In the genomic region with DNA sequence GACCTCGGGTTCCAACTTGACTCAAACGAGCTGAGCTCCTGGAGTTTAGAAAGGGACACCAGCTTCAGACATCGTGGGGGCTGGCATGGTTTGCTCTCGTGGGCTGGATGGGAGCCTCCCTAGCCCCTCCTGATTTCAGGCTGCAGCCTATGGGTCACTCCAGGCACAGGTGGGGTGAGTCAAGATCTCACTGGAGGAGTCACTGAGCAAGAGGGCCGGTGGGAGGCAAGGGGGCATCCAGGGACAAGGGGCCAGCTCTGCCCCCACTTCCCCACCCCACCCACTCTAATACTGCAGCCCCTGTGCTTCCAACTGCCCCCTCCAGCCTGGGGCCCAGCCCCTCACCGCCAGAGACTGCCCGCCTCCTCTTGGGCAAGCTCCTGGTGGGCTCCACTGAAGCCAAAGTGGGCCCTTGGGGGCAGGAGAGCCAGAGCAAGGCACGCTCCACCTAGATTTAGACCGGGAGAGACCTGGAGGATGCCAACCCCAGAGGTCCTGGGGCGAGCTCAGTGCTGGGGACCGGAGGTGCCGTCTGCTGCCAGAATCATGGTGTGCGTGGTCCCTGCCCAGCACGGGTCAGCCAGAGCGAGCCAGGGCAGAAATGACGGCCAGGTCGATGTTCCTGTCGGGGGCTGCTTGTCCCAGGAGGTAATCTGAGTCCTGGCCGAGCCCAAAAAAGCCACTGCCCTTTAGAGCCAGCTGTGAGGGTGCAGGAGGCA, we compare ENCODE assay signal across 18 cellular contexts. TPM values are rescaled to one million over a fixed set of nuclear protein-coding genes. Genes with fewer than 3 reads are reported as not detected.
DNase-seq lines count a peak whose midpoint lies in the region; ATAC-seq, FAIRE-seq and TF ChIP-seq lines count a peak whose summit lies in the region.
"Had no signal": no experiment of that assay in that cellular context is flagged by ENCODE, and none has a peak within 500 bp of the region (broad histone marks: within the 10 kb centered on the region; RNA-seq: fewer than 3 reads in every experiment).

No MANE protein-coding gene starts in this region.

- H4K91ac ChIP-seq in trophoblast cell (ENCODE audit: low read depth, low read length) = peak overlapping the region; percentile 32

- H3K27me3 ChIP-seq in HepG2 (ENCODE audit: control insufficient read depth in 1 of 2, insufficient read depth in 2 of 2, low read length in 2 of 2) (no peaks in the 10 kb centered on the region; a peak in 1 of 5 replicates), right lobe of liver (no peaks in the 10 kb centered on the region), trophoblast cell (ENCODE audit: insufficient read depth, low read length) (no peaks in the 10 kb centered on the region)
- H3K27me3 ChIP-seq: brain microvascular endothelial cell, heart left ventricle had no signal

- FAIRE-seq in HepG2 (lab: Jason Lieb, UNC) = no peak
- FAIRE-seq: endothelial cell of umbilical vein had no signal

- whole genome bisulfite sequencing in HepG2 (ENCODE audit: low lambda C conversion rate) = 59% methylated on average over 9 of the region's 19 CpGs
- whole genome bisulfite sequencing in right lobe of liver (ENCODE audit: insufficient coverage, low coverage, low lambda C conversion rate, missing lambda C conversion rate) = 80% methylated on average over 7 of the region's 19 CpGs
- WGBS in trophoblast cell (ENCODE audit: extremely low coverage, insufficient coverage, insufficient read length) = no CpG with 5 or more reads among the region's 19 CpGs

- H3K4me1 Mint-ChIP-seq in central memory CD8-positive, alpha-beta T cell = peaks cover 41% of the 10 kb centered on the region

- H3K4me1 ChIP-seq in HepG2 (ENCODE audit: insufficient read depth, low read length) (peaks cover 87% of the 10 kb centered on the region), right lobe of liver (peaks cover 0 to 45% (median 19%) of the 10 kb centered on the region in 4 donors), trophoblast cell (ENCODE audit: control insufficient read depth in 1 of 2, insufficient read depth in 2 of 2, low read length in 2 of 2) (peaks cover 37 to 47% of the 10 kb centered on the region in 2 experiments)

- H2AFZ ChIP-seq in HepG2 (ENCODE audit: low read length) = no peak overlapping the region
- no peak overlapping the region for H2AFZ ChIP-seq in trophoblast cell (ENCODE audit: insufficient read depth, low read length, poor library complexity)

- H4K8ac ChIP-seq in trophoblast cell (ENCODE audit: low read depth, low read length) = no peak overlapping the region

- H3K18ac ChIP-seq in trophoblast cell (ENCODE audit: low read length) = peak overlapping the region; percentile 2

- DNase-seq in HepG2 (ENCODE audit: low spot score) = no peak
- DNase-seq in right lobe of liver = no peak
- no peak for DNase-seq in central memory CD8-positive, alpha-beta T cell (ENCODE audit: low spot score in 2 of 2)
- peak in 1 of 2 donors; percentile 3 for DNase-seq in trophoblast cell
- no peak for DNase-seq in NCI-H1930 (lab: John Stamatoyannopoulos, UW)
- DNase-seq in DMS53 (lab: John Stamatoyannopoulos, UW) = no peak
- DNase-seq in NCI-H2227 (lab: John Stamatoyannopoulos, UW; ENCODE audit: unreplicated experiment) = no peak
- no peak for DNase-seq in GOT3 (lab: John Stamatoyannopoulos, UW)
- DNase-seq: activated CD4-positive, alpha-beta memory T cell treated with anti-CD3 and anti-CD28 coated beads for 36 hours; brain microvascular endothelial cell; DND-41; natural killer cell; NCI-H1436 treated with DMSO at 0.1 percent for 48 hours; NCI-H526 treated with DMSO at 0.1 percent for 48 hours had no signal

- H3K4ac ChIP-seq in trophoblast cell (ENCODE audit: low read depth, low read length) = peak overlapping the region; percentile 17

- H3K27ac ChIP-seq in HepG2 (ENCODE audit: extremely low read length, insufficient read depth, low read length) (peak overlapping the region; percentile 59), right lobe of liver (no peak overlapping the region), trophoblast cell (ENCODE audit: low read depth, low read length) (peak overlapping the region; percentile 23)
- H3K27ac ChIP-seq: brain microvascular endothelial cell, suprapubic skin had no signal

- H2BK5ac ChIP-seq in trophoblast cell (ENCODE audit: low read depth, low read length, poor library complexity) = no peak overlapping the region

- peak overlapping the region; percentile 9 for H2BK120ac ChIP-seq in trophoblast cell (ENCODE audit: insufficient read depth, low read length, poor library complexity)

- no peak for TF ChIP-seq EP300 in HepG2 (IDR thresholded peaks at IDR 0.05; ENCODE audit: low read depth in 2 of 2, low read length in 2 of 2)
- no peak for TF ChIP-seq EP300 in HepG2 (CRISPR knock-in tag; IDR thresholded peaks at IDR 0.05; ENCODE audit: borderline replicate concordance)

- H3K14ac ChIP-seq in trophoblast cell (ENCODE audit: low read length) = peak overlapping the region; percentile 1

- H3K36me3 ChIP-seq in HepG2 (replicated peaks in 1 of 2; ENCODE audit: control insufficient read depth in 1 of 2, insufficient read depth in 2 of 2, low read length in 2 of 2) (peaks cover 35 to 44% of the 10 kb centered on the region in 2 experiments), right lobe of liver (no peaks in the 10 kb centered on the region), trophoblast cell (ENCODE audit: control insufficient read depth in 1 of 2, insufficient read depth in 2 of 2, low read length in 2 of 2) (peaks cover 39 to 49% of the 10 kb centered on the region in 2 experiments)

- peak overlapping the region; percentile 5 for H2AK5ac ChIP-seq in trophoblast cell (ENCODE audit: low read length)

- H3K4me2 ChIP-seq in HepG2 (ENCODE audit: low read depth, low read length) (peak overlapping the region; percentile 33), trophoblast cell (ENCODE audit: low read length) (peak overlapping the region; percentile 2)

- H3K23ac ChIP-seq in trophoblast cell (ENCODE audit: low read length) = no peak overlapping the region

- intact Hi-C loops in HepG2 (cut with micrococcal nuclease; ENCODE audit: unreplicated experiment) (loop anchor here (10.0 kb wide), 1 partner anchor 130 kb away; no protein-coding TSS in a partner anchor), right lobe of liver (cut with DNase I) (loop anchor here (5.0 kb wide), 2 partner anchors 82 to 87 kb away; a partner anchor contains a TSS)

- CTCF ChIA-PET in HepG2 (lab: Yijun Ruan, JAX; ENCODE audit: low intra/inter-chr PET ratio, low total read pairs) = no interaction called here

- H3K79me2 ChIP-seq in HepG2 (ENCODE audit: insufficient read depth, low read length) (peaks cover 63% of the 10 kb centered on the region), trophoblast cell (ENCODE audit: control insufficient read depth, insufficient read depth, low read length, poor library complexity) (peaks cover 9% of the 10 kb centered on the region)

- no TSS peak for BruUV-seq in HepG2 (replicated peaks; lab: Mats Ljungman, UMichigan)

- no peak overlapping the region for H3K4me3 Mint-ChIP-seq in central memory CD8-positive, alpha-beta T cell
- H3K4me3 Mint-ChIP-seq: activated CD4-positive, alpha-beta memory T cell treated with anti-CD3 and anti-CD28 coated beads for 36 hours; natural killer cell had no signal

- no peak for TF ChIP-seq RAD21 in HepG2 (CRISPR knock-in tag; IDR thresholded peaks at IDR 0.05)

- H3K27me3 Mint-ChIP-seq in central memory CD8-positive, alpha-beta T cell = no peaks in the 10 kb centered on the region
- H3K27me3 Mint-ChIP-seq: activated CD4-positive, alpha-beta memory T cell treated with anti-CD3 and anti-CD28 coated beads for 36 hours had no signal

- ATAC-seq in HepG2 (no peak), right lobe of liver (no peak)
- no peak for ATAC-seq in central memory CD8-positive, alpha-beta T cell (replicated peaks; ENCODE audit: extremely low read depth, poor library complexity, severe bottlenecking)
- ATAC-seq: heart left ventricle, natural killer cell had no signal

- in situ Hi-C loops in HepG2 (cut with HindIII; ENCODE audit: extremely low pct_ligation_motif_present, low pct_unique_long_range_greater_than_20kb) = no loop called here

- peak overlapping the region in 1 of 3 experiments; percentile 27; a peak in 1 of 6 replicates for H3K4me3 ChIP-seq in HepG2 (replicated peaks in 1 of 3; ENCODE audit: insufficient read depth in 1 of 3, low read depth in 2 of 3, low read length in 3 of 3)
- H3K4me3 ChIP-seq in right lobe of liver = no peak overlapping the region
- H3K4me3 ChIP-seq in trophoblast cell (ENCODE audit: low read depth, low read length) = no peak overlapping the region
- H3K4me3 ChIP-seq: heart left ventricle, suprapubic skin had no signal

- H3K27ac Mint-ChIP-seq in central memory CD8-positive, alpha-beta T cell (ENCODE audit: low read depth) = peak overlapping the region; percentile 87
- H3K27ac Mint-ChIP-seq: activated CD4-positive, alpha-beta memory T cell treated with anti-CD3 and anti-CD28 coated beads for 36 hours; activated T-helper 2 cell treated with anti-CD3 and anti-CD28 coated beads, Interferon-gamma antibody, Interleukin-2, Interleukin-4, amounts not matched to agents 10 μg/mL and 5 μg/mL and 100 μg/mL, durations not matched to agents 14 hours and 24 hours and 36 hours had no signal

- peak overlapping the region; percentile 19 for H3K9ac ChIP-seq in HepG2 (ENCODE audit: insufficient read depth, low read depth, low read length)
- H3K9ac ChIP-seq in trophoblast cell (ENCODE audit: low read length) = no peak overlapping the region

- peaks cover 16% of the 10 kb centered on the region for H3K36me3 Mint-ChIP-seq in central memory CD8-positive, alpha-beta T cell (ENCODE audit: insufficient read depth)
- H3K36me3 Mint-ChIP-seq: natural killer cell had no signal

- TF ChIP-seq CTCF in HepG2 (CRISPR knock-in tag; IDR thresholded peaks at IDR 0.05) (no peak), right lobe of liver (IDR thresholded peaks at IDR 0.05) (no peak)

- no peaks in the 10 kb centered on the region for H3K9me3 Mint-ChIP-seq in central memory CD8-positive, alpha-beta T cell
- H3K9me3 Mint-ChIP-seq: activated CD4-positive, alpha-beta memory T cell treated with anti-CD3 and anti-CD28 coated beads for 36 hours; activated T-helper 2 cell treated with anti-CD3 and anti-CD28 coated beads, Interferon-gamma antibody, Interleukin-2, Interleukin-4, amounts not matched to agents 10 μg/mL and 5 μg/mL and 100 μg/mL, durations not matched to agents 14 hours and 24 hours and 36 hours; natural killer cell had no signal

- H3K79me1 ChIP-seq in trophoblast cell (ENCODE audit: low read length) = peaks cover 19% of the 10 kb centered on the region

- no peaks in the 10 kb centered on the region for H3K9me3 ChIP-seq in HepG2 (ENCODE audit: low read length)
- no peaks in the 10 kb centered on the region for H3K9me3 ChIP-seq in right lobe of liver
- H3K9me3 ChIP-seq in trophoblast cell (ENCODE audit: insufficient read depth, low read depth, low read length) = peaks cover 2% of the 10 kb centered on the region
- H3K9me3 ChIP-seq: heart left ventricle, suprapubic skin had no signal

- POLR2A ChIA-PET in HepG2 (lab: Yijun Ruan, JAX) = interaction anchor here (0.8 to 2.6 kb wide), 14 partner anchors 7 to 243 kb away, joined by 3 to 23 read pairs (median 4); a partner anchor contains a TSS

- H4K12ac ChIP-seq in trophoblast cell (ENCODE audit: low read depth, low read length) = no peak overlapping the region

- TF ChIP-seq POLR2A in HepG2 (IDR thresholded peaks at IDR 0.05; ENCODE audit: insufficient read depth in 1 of 2, low read depth in 2 of 2, low read length in 2 of 2) = no peak
- no peak for TF ChIP-seq POLR2A in right lobe of liver (IDR thresholded peaks at IDR 0.05)

- H4K20me1 ChIP-seq in HepG2 (ENCODE audit: insufficient read depth, low read length) = peaks cover 94% of the 10 kb centered on the region

- peak overlapping the region; percentile 12 for H2BK12ac ChIP-seq in trophoblast cell (ENCODE audit: low read length)

RNA-seq across cellular contexts. Expression of a gene that starts 6.4 kb away (rescaled TPM):
- total RNA-seq in HepG2 (2016; rRNA removed; fragmentation: Illumina TruSeq; extraction: Trizol) (99.9 and 242 TPM in 2 replicates), right lobe of liver (10 to 100 TPM in 2 of 6 experiments, 1 to 10 TPM in 4; 4.1 to 34.0 (median 7.3) TPM)
- 51.0 and 61.4 TPM in 2 replicates for total RNA-seq in HepG2 (2016; cell fraction: cytosol; rRNA removed; fragmentation: Illumina TruSeq; extraction: Trizol; ENCODE audit: low read depth)
- 83.6 and 248 TPM in 2 replicates for total RNA-seq in HepG2 (2016; cell fraction: insoluble cytoplasmic fraction; rRNA removed; fragmentation: Illumina TruSeq; extraction: Trizol)
- 88.3 and 97.4 TPM in 2 replicates for total RNA-seq in HepG2 (2016; cell fraction: membrane; rRNA removed; fragmentation: Illumina TruSeq; extraction: Trizol)
- total RNA-seq in HepG2 (2016; cell fraction: nucleus; rRNA removed; fragmentation: Illumina TruSeq; extraction: Trizol) = 164 and 200 TPM in 2 replicates
- polyA plus RNA-seq in HepG2 (2011; rRNA removed) = 349 and 598 TPM in 2 replicates
- polyA plus RNA-seq in HepG2 (2011; cell fraction: cytosol; rRNA removed) = 384 and 554 TPM in 2 replicates
- 293 and 327 TPM in 2 replicates for polyA plus RNA-seq in HepG2 (2011; cell fraction: nucleus; rRNA removed)
- polyA plus RNA-seq in HepG2 (2012) = 348 and 404 TPM in 2 replicates
- 38.7 and 40.7 TPM in 2 replicates for polyA plus RNA-seq in HepG2 (2016; cell fraction: cytosol; fragmentation: Illumina TruSeq; extraction: Trizol; ENCODE audit: low read depth)
- 95.9 and 111 TPM in 2 replicates for polyA plus RNA-seq in HepG2 (2016; cell fraction: insoluble cytoplasmic fraction; fragmentation: Illumina TruSeq; extraction: Trizol; ENCODE audit: low read depth)
- 61.0 and 65.9 TPM in 2 replicates for polyA plus RNA-seq in HepG2 (2016; cell fraction: membrane; fragmentation: Illumina TruSeq; extraction: Trizol; ENCODE audit: low read depth)
- 334 and 368 TPM in 2 replicates for polyA plus RNA-seq in HepG2 (2016; cell fraction: nucleus; fragmentation: Illumina TruSeq; extraction: Trizol; ENCODE audit: insufficient read depth, low read depth)
- 181 and 1,731 TPM in 2 replicates for polyA minus RNA-seq in HepG2 (2011; rRNA and poly(A)+ RNA removed; ENCODE audit: low replicate concordance)
- polyA minus RNA-seq in HepG2 (2011; cell fraction: cytosol; rRNA and poly(A)+ RNA removed) = 365 and 408 TPM in 2 replicates
- 137 and 145 TPM in 2 replicates for polyA minus RNA-seq in HepG2 (2011; cell fraction: nucleus; rRNA and poly(A)+ RNA removed)
- polyA plus RNA-seq in trophoblast cell (2013) = 106 and 112 TPM in 2 replicates

RNA-seq across cellular contexts. Expression of a gene that starts 22.6 kb away (rescaled TPM):
- total RNA-seq in HepG2 (2016; rRNA removed; fragmentation: Illumina TruSeq; extraction: Trizol) = 54.8 and 59.9 TPM in 2 replicates
- total RNA-seq in HepG2 (2016; cell fraction: cytosol; rRNA removed; fragmentation: Illumina TruSeq; extraction: Trizol; ENCODE audit: low read depth) = 85.1 and 122 TPM in 2 replicates
- 54.5 and 62.8 TPM in 2 replicates for total RNA-seq in HepG2 (2016; cell fraction: insoluble cytoplasmic fraction; rRNA removed; fragmentation: Illumina TruSeq; extraction: Trizol)
- total RNA-seq in HepG2 (2016; cell fraction: membrane; rRNA removed; fragmentation: Illumina TruSeq; extraction: Trizol) = 78.3 and 105 TPM in 2 replicates
- 40.6 and 45.1 TPM in 2 replicates for total RNA-seq in HepG2 (2016; cell fraction: nucleus; rRNA removed; fragmentation: Illumina TruSeq; extraction: Trizol)
- polyA plus RNA-seq in HepG2 (2011; rRNA removed) = 59.3 and 69.8 TPM in 2 replicates
- 59.9 and 140 TPM in 2 replicates for polyA plus RNA-seq in HepG2 (2011; cell fraction: cytosol; rRNA removed)
- polyA plus RNA-seq in HepG2 (2011; cell fraction: nucleus; rRNA removed) = 103 and 130 TPM in 2 replicates
- 48.8 and 63.7 TPM in 2 replicates for polyA plus RNA-seq in HepG2 (2012)
- 113 and 149 TPM in 2 replicates for polyA plus RNA-seq in HepG2 (2016; cell fraction: cytosol; fragmentation: Illumina TruSeq; extraction: Trizol; ENCODE audit: low read depth)
- polyA plus RNA-seq in HepG2 (2016; cell fraction: insoluble cytoplasmic fraction; fragmentation: Illumina TruSeq; extraction: Trizol; ENCODE audit: low read depth) = 62.5 and 66.4 TPM in 2 replicates
- 95.1 and 110 TPM in 2 replicates for polyA plus RNA-seq in HepG2 (2016; cell fraction: membrane; fragmentation: Illumina TruSeq; extraction: Trizol; ENCODE audit: low read depth)
- polyA plus RNA-seq in HepG2 (2016; cell fraction: nucleus; fragmentation: Illumina TruSeq; extraction: Trizol; ENCODE audit: insufficient read depth, low read depth) = 121 and 124 TPM in 2 replicates
- polyA minus RNA-seq in HepG2 (2011; rRNA and poly(A)+ RNA removed; ENCODE audit: low replicate concordance) = 23.1 and 32.6 TPM in 2 replicates
- 18.1 and 19.8 TPM in 2 replicates for polyA minus RNA-seq in HepG2 (2011; cell fraction: cytosol; rRNA and poly(A)+ RNA removed)
- polyA minus RNA-seq in HepG2 (2011; cell fraction: nucleus; rRNA and poly(A)+ RNA removed) = 27.6 and 37.2 TPM in 2 replicates
- total RNA-seq in right lobe of liver = 10 to 100 TPM; 10.1 to 37.4 (median 17.2) TPM
- polyA plus RNA-seq in trophoblast cell (2013) = 16.0 and 17.2 TPM in 2 replicates

RNA-seq across cellular contexts. Expression of a gene that starts 38.3 kb away (rescaled TPM):
- total RNA-seq in HepG2 (2016; rRNA removed; fragmentation: Illumina TruSeq; extraction: Trizol) (28.4 and 31.5 TPM in 2 replicates), right lobe of liver (10 to 100 TPM; 32.7 to 73.0 (median 45.9) TPM)
- total RNA-seq in HepG2 (2016; cell fraction: cytosol; rRNA removed; fragmentation: Illumina TruSeq; extraction: Trizol; ENCODE audit: low read depth) = 19.2 and 20.4 TPM in 2 replicates
- total RNA-seq in HepG2 (2016; cell fraction: insoluble cytoplasmic fraction; rRNA removed; fragmentation: Illumina TruSeq; extraction: Trizol) = 23.0 and 34.1 TPM in 2 replicates
- 24.3 and 26.6 TPM in 2 replicates for total RNA-seq in HepG2 (2016; cell fraction: membrane; rRNA removed; fragmentation: Illumina TruSeq; extraction: Trizol)
- total RNA-seq in HepG2 (2016; cell fraction: nucleus; rRNA removed; fragmentation: Illumina TruSeq; extraction: Trizol) = 42.8 and 45.6 TPM in 2 replicates
- polyA plus RNA-seq in HepG2 (2011; rRNA removed) = 128 and 148 TPM in 2 replicates
- polyA plus RNA-seq in HepG2 (2011; cell fraction: cytosol; rRNA removed) = 81.5 and 90.2 TPM in 2 replicates
- 1,010 and 1,066 TPM in 2 replicates for polyA plus RNA-seq in HepG2 (2011; cell fraction: nucleus; rRNA removed)
- polyA plus RNA-seq in HepG2 (2012) = 164 and 234 TPM in 2 replicates
- 19.6 and 21.8 TPM in 2 replicates for polyA plus RNA-seq in HepG2 (2016; cell fraction: cytosol; fragmentation: Illumina TruSeq; extraction: Trizol; ENCODE audit: low read depth)
- 71.8 and 89.7 TPM in 2 replicates for polyA plus RNA-seq in HepG2 (2016; cell fraction: insoluble cytoplasmic fraction; fragmentation: Illumina TruSeq; extraction: Trizol; ENCODE audit: low read depth)
- polyA plus RNA-seq in HepG2 (2016; cell fraction: membrane; fragmentation: Illumina TruSeq; extraction: Trizol; ENCODE audit: low read depth) = 40.8 and 42.7 TPM in 2 replicates
- 316 and 342 TPM in 2 replicates for polyA plus RNA-seq in HepG2 (2016; cell fraction: nucleus; fragmentation: Illumina TruSeq; extraction: Trizol; ENCODE audit: insufficient read depth, low read depth)
- polyA minus RNA-seq in HepG2 (2011; rRNA and poly(A)+ RNA removed; ENCODE audit: low replicate concordance) = 78.0 and 103 TPM in 2 replicates
- 51.7 and 60.9 TPM in 2 replicates for polyA minus RNA-seq in HepG2 (2011; cell fraction: cytosol; rRNA and poly(A)+ RNA removed)
- polyA minus RNA-seq in HepG2 (2011; cell fraction: nucleus; rRNA and poly(A)+ RNA removed) = 117 and 118 TPM in 2 replicates
- polyA plus RNA-seq in trophoblast cell (2013) = 106 and 112 TPM in 2 replicates

Comparison
In these comparisons a context has a peak if more than half of its experiments do, and no peak if none do; other contexts are left out.
1. H3K27ac ChIP-seq: peak in HepG2 (single experiment) and trophoblast cell (single experiment); none in right lobe of liver (0 of 3).